22 cellular contexts compared by ENCODE assay signal in genomic region chr15:85941186-85941855, GRCh38.
DNase-seq lines count a peak whose midpoint lies in the region; ATAC-seq, FAIRE-seq and TF ChIP-seq lines count a peak whose summit lies in the region.
"Had no signal": no experiment of that assay in that cellular context is flagged by ENCODE, and none has a peak within 500 bp of the region (broad histone marks: within the 10 kb centered on the region; RNA-seq: fewer than 3 reads in every experiment).

No MANE protein-coding gene starts in this region.

- WGBS in right lobe of liver (ENCODE audit: insufficient coverage, low coverage, low lambda C conversion rate, missing lambda C conversion rate) = 48% methylated on average over 2 of the region's 2 CpGs
- WGBS in aorta, 2 donors = 51 to 67% methylated on average over 2 of the region's 2 CpGs

- DNase-seq in activated naive CD4-positive, alpha-beta T cell (lab: John Stamatoyannopoulos, UW) = no peak
- peak; percentile 86 for DNase-seq in bronchial epithelial cell (ENCODE audit: low read depth)
- DNase-seq in right lobe of liver = peak in 1 of 3 donors; percentile 44
- no peak for DNase-seq in aorta
- no peak for DNase-seq in NCI-H526 treated with DMSO at 0.1 percent for 48 hours (lab: John Stamatoyannopoulos, UW)
- no peak for DNase-seq in dedifferentiated amniotic fluid mesenchymal stem cell (ENCODE audit: extremely low spot score)
- DNase-seq in NCI-H2029 (lab: John Stamatoyannopoulos, UW) = no peak
- DNase-seq: activated CD4-positive, alpha-beta T cell treated with anti-CD3 and anti-CD28 coated beads, Interleukin-2, amount 50 U/mL, for 48 hours; activated T-cell treated with anti-CD3 and anti-CD28 coated beads, Interleukin-2, amount 50 U/mL, for 48 hours; amygdala; dermis blood vessel endothelial cell; DMS79 treated with DMSO at 0.1 percent for 48 hours; Karpas-422; left ventricle myocardium superior; naive thymus-derived CD4-positive, alpha-beta T cell had no signal

- peaks cover 4% of the 10 kb centered on the region for H3K27me3 Mint-ChIP-seq in activated naive CD4-positive, alpha-beta T cell treated with anti-CD3 and anti-CD28 coated beads, Interleukin-2, amount 50 U/mL, for 24 hours

- peak in 3 of 4 donors; percentile 50 to 91 (median 81) for ATAC-seq in right lobe of liver
- ATAC-seq in aorta (ENCODE audit: low FRiP score) = no peak
- ATAC-seq: left ventricle myocardium superior; naive thymus-derived CD4-positive, alpha-beta T cell had no signal

- H3K4me3 ChIP-seq in bronchial epithelial cell (ENCODE audit: low read depth, low read length) (no peak overlapping the region), right lobe of liver (no peak overlapping the region), aorta (ENCODE audit: low read length in 2 of 2) (no peak overlapping the region)
- H3K4me3 ChIP-seq: esophagus muscularis mucosa, SK-N-MC had no signal

- TF ChIP-seq POLR2A in right lobe of liver (IDR thresholded peaks at IDR 0.05) = no peak

- H3K27me3 ChIP-seq in bronchial epithelial cell (ENCODE audit: control insufficient read depth, insufficient read depth, low read length) (no peaks in the 10 kb centered on the region), right lobe of liver (no peaks in the 10 kb centered on the region), aorta (ENCODE audit: control insufficient read depth in 1 of 2, insufficient read depth in 2 of 2, low read length in 1 of 2) (no peaks in the 10 kb centered on the region)
- H3K27me3 ChIP-seq: esophagus muscularis mucosa had no signal

- H3K4me3 Mint-ChIP-seq in activated naive CD4-positive, alpha-beta T cell treated with anti-CD3 and anti-CD28 coated beads, Interleukin-2, amount 50 U/mL, for 24 hours = no peak overlapping the region
- H3K4me3 Mint-ChIP-seq: naive thymus-derived CD4-positive, alpha-beta T cell had no signal

- H3K27ac ChIP-seq in right lobe of liver = no peak overlapping the region
- no peak overlapping the region for H3K27ac ChIP-seq in aorta (ENCODE audit: low read depth in 1 of 2, low read length in 2 of 2)
- H3K27ac ChIP-seq: 22Rv1, C4-2B, esophagus muscularis mucosa, HL-60, SK-N-MC had no signal

- TF ChIP-seq CTCF in bronchial epithelial cell (IDR thresholded peaks at IDR 0.05; ENCODE audit: insufficient read depth, low read length, severe bottlenecking) (no peak), right lobe of liver (IDR thresholded peaks at IDR 0.05) (no peak)

- peak overlapping the region; percentile 17 for H3K27ac Mint-ChIP-seq in activated naive CD4-positive, alpha-beta T cell treated with anti-CD3 and anti-CD28 coated beads, Interleukin-2, amount 50 U/mL, for 24 hours
- H3K27ac Mint-ChIP-seq: naive thymus-derived CD4-positive, alpha-beta T cell had no signal

- H3K9me3 ChIP-seq in right lobe of liver = no peaks in the 10 kb centered on the region
- H3K9me3 ChIP-seq in aorta (ENCODE audit: control insufficient read depth, low read length) = no peaks in the 10 kb centered on the region
- H3K9me3 ChIP-seq: esophagus muscularis mucosa had no signal

- H3K4me1 Mint-ChIP-seq in activated naive CD4-positive, alpha-beta T cell treated with anti-CD3 and anti-CD28 coated beads, Interleukin-2, amount 50 U/mL, for 24 hours = no peaks in the 10 kb centered on the region

- no peaks in the 10 kb centered on the region for H3K9me3 Mint-ChIP-seq in activated naive CD4-positive, alpha-beta T cell treated with anti-CD3 and anti-CD28 coated beads, Interleukin-2, amount 50 U/mL, for 24 hours
- H3K9me3 Mint-ChIP-seq: naive thymus-derived CD4-positive, alpha-beta T cell had no signal

- intact Hi-C loops in right lobe of liver (cut with DNase I) = no loop called here
- intact Hi-C loops in aorta (cut with DNase I) = no loop called here

- H3K36me3 Mint-ChIP-seq in activated naive CD4-positive, alpha-beta T cell treated with anti-CD3 and anti-CD28 coated beads, Interleukin-2, amount 50 U/mL, for 24 hours = no peaks in the 10 kb centered on the region
- H3K36me3 Mint-ChIP-seq: naive thymus-derived CD4-positive, alpha-beta T cell had no signal

- H3K4me1 ChIP-seq in right lobe of liver = peaks cover 0 to 12% (median 0%) of the 10 kb centered on the region in 4 donors
- H3K4me1 ChIP-seq in aorta (ENCODE audit: control insufficient read depth in 1 of 2, insufficient read depth in 2 of 2, low read length in 2 of 2) = no peaks in the 10 kb centered on the region
- H3K4me1 ChIP-seq: esophagus muscularis mucosa had no signal

- H3K36me3 ChIP-seq in bronchial epithelial cell (ENCODE audit: control insufficient read depth, insufficient read depth, low read length) (no peaks in the 10 kb centered on the region), right lobe of liver (no peaks in the 10 kb centered on the region), aorta (ENCODE audit: control insufficient read depth in 1 of 2, insufficient read depth in 2 of 2, low read length in 1 of 2) (no peaks in the 10 kb centered on the region)
- H3K36me3 ChIP-seq: esophagus muscularis mucosa had no signal

- no peak for FAIRE-seq in bronchial epithelial cell (lab: Jason Lieb, UNC)
- FAIRE-seq: TTC549 had no signal
